ENCODE assay signal across 8 cellular contexts in the genomic region with DNA sequence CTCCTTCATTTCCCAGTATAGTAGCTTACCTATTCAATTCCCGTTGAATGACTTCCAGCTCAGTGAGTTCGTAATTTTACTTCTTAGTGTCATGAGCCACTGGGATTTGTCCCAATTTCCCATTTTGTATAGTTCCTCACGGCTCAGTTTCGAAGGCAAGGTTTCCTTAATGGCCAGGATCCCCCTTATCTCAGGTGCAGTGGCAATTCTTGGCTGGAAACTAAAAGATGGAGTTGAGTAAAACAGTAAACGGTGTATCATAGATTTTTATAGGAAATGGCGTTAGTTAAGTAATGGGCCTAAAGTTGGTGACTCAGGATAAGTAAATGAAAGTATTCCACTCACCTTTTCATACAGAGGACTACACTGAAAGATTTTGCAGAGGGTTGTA. TPM values are rescaled to one million over a fixed set of nuclear protein-coding genes. Genes with fewer than 3 reads are reported as not detected.
A peak's percentile ranks its signal among the peaks of the same experiment; 100 is the strongest.
DNase-seq lines count a peak whose midpoint lies in the region; ATAC-seq, FAIRE-seq and TF ChIP-seq lines count a peak whose summit lies in the region.

No MANE protein-coding gene starts in this region.

- intact Hi-C loops in right lobe of liver (cut with DNase I), result no loop called here

- H3K4me1 Mint-ChIP-seq in activated T-cell treated with anti-CD3 and anti-CD28 coated beads, Interleukin-2, amount 50 U/mL, for 4 hours (ENCODE audit: low read depth), result peaks cover 57% of the 10 kb centered on the region
- H3K4me1 Mint-ChIP-seq in astrocyte (ENCODE audit: low read depth, unreplicated experiment), result peaks cover 27% of the 10 kb centered on the region

- peak overlapping the region; percentile 94 for H3K27ac Mint-ChIP-seq in astrocyte (ENCODE audit: unreplicated experiment)

- H2AFZ ChIP-seq in astrocyte (ENCODE audit: low read depth, low read length), result peak overlapping the region; percentile 11

- no peaks in the 10 kb centered on the region for H3K9me3 Mint-ChIP-seq in activated T-cell treated with anti-CD3 and anti-CD28 coated beads, Interleukin-2, amount 50 U/mL, for 4 hours
- H3K9me3 Mint-ChIP-seq in astrocyte (ENCODE audit: unreplicated experiment), result no peaks in the 10 kb centered on the region

- H3K79me2 ChIP-seq in astrocyte (ENCODE audit: insufficient read depth, low read length), result peaks cover 14% of the 10 kb centered on the region

- peaks cover 28% of the 10 kb centered on the region for H3K36me3 Mint-ChIP-seq in activated T-cell treated with anti-CD3 and anti-CD28 coated beads, Interleukin-2, amount 50 U/mL, for 4 hours (ENCODE audit: insufficient read depth)
- H3K36me3 Mint-ChIP-seq in astrocyte (ENCODE audit: low read depth, unreplicated experiment), result peaks cover 13% of the 10 kb centered on the region

- no peaks in the 10 kb centered on the region for H3K27me3 Mint-ChIP-seq in activated T-cell treated with anti-CD3 and anti-CD28 coated beads, Interleukin-2, amount 50 U/mL, for 4 hours (ENCODE audit: low read depth)
- H3K27me3 Mint-ChIP-seq in astrocyte (ENCODE audit: low read depth, unreplicated experiment), result no peaks in the 10 kb centered on the region

- TF ChIP-seq POLR2A in right lobe of liver (IDR thresholded peaks at IDR 0.05) (no peak), tibial nerve (IDR thresholded peaks at IDR 0.05) (no peak)

- peaks cover 31% of the 10 kb centered on the region for H3K4me1 ChIP-seq in astrocyte (ENCODE audit: insufficient read depth, low read length)
- H3K4me1 ChIP-seq in right lobe of liver, result peaks cover 0 to 18% (median 4%) of the 10 kb centered on the region in 4 donors
- H3K4me1 ChIP-seq in tibial nerve, result peaks cover 0 to 43% (median 20%) of the 10 kb centered on the region in 4 donors

- H3K36me3 ChIP-seq in astrocyte (ENCODE audit: insufficient read depth, low read length) (peaks cover 21% of the 10 kb centered on the region), right lobe of liver (peaks cover 0 to 20% (median 11%) of the 10 kb centered on the region in 4 donors), tibial nerve (peaks cover 1 to 26% (median 10%) of the 10 kb centered on the region in 3 donors)

- peak overlapping the region; percentile 90 for H3K9ac ChIP-seq in astrocyte (ENCODE audit: low read length)

- H3K27ac ChIP-seq in astrocyte (ENCODE audit: low read depth, low read length), result peak overlapping the region; percentile 65
- H3K27ac ChIP-seq in right lobe of liver, result peak overlapping the region in 2 of 3 donors; percentile 59 to 61
- peak overlapping the region; percentile 2 to 85 (median 79) for H3K27ac ChIP-seq in tibial nerve

- no peak for TF ChIP-seq EP300 in tibial nerve (IDR thresholded peaks at IDR 0.05)

- peak overlapping the region; percentile 94 for H3K4me2 ChIP-seq in astrocyte (ENCODE audit: low read length)

- no peak for FAIRE-seq in astrocyte (lab: Jason Lieb, UNC)

- DNase-seq in activated T-cell treated with anti-CD3 and anti-CD28 coated beads, Interleukin-2, amount 50 U/mL, for 4 hours, result no peak
- no peak for DNase-seq in activated T-cell treated with anti-CD3 and anti-CD28 coated beads, Interleukin-2, amount 50 U/mL, for 1 hour
- DNase-seq in astrocyte (ENCODE audit: low read depth), result no peak
- no peak for DNase-seq in right lobe of liver
- DNase-seq in tibial nerve (ENCODE audit: low spot score in 2 of 2), result no peak
- DNase-seq in NCI-H82 treated with DMSO at 0.1 percent for 48 hours (lab: John Stamatoyannopoulos, UW; ENCODE audit: unreplicated experiment), result no peak
- no peak for DNase-seq in iPS-NIHi7 (ENCODE audit: extremely low spot score)
- no peak for DNase-seq in cerebellum (ENCODE audit: low spot score)

- H3K4me3 ChIP-seq in astrocyte (ENCODE audit: insufficient read depth, low read depth, low read length), result peak overlapping the region; percentile 90
- H3K4me3 ChIP-seq in right lobe of liver, result peak overlapping the region; percentile 71 to 96 (median 96)
- H3K4me3 ChIP-seq in tibial nerve, result peak overlapping the region; percentile 70 to 92 (median 78)

- H3K4me3 Mint-ChIP-seq in activated T-cell treated with anti-CD3 and anti-CD28 coated beads, Interleukin-2, amount 50 U/mL, for 4 hours, result peak overlapping the region; percentile 89
- peak overlapping the region; percentile 89 for H3K4me3 Mint-ChIP-seq in astrocyte (ENCODE audit: unreplicated experiment)

- H3K9me3 ChIP-seq in astrocyte (ENCODE audit: insufficient read depth, low read depth, low read length) (no peaks in the 10 kb centered on the region), right lobe of liver (no peaks in the 10 kb centered on the region), tibial nerve (no peaks in the 10 kb centered on the region)

- WGBS in right lobe of liver (ENCODE audit: insufficient coverage, low coverage, low lambda C conversion rate, missing lambda C conversion rate), result 51% methylated on average over 6 of the region's 6 CpGs
- 49 to 50% methylated on average over 6 of the region's 6 CpGs for WGBS in tibial nerve, 2 donors

- no peak for ATAC-seq in activated T-cell treated with anti-CD3 and anti-CD28 coated beads, Interleukin-2, amount 50 U/mL, for 4 hours
- no peak for ATAC-seq in right lobe of liver

- H3K27me3 ChIP-seq in astrocyte (ENCODE audit: insufficient read depth, low read length) (no peaks in the 10 kb centered on the region), right lobe of liver (no peaks in the 10 kb centered on the region), tibial nerve (no peaks in the 10 kb centered on the region)

- peaks cover 30% of the 10 kb centered on the region for H4K20me1 ChIP-seq in astrocyte (ENCODE audit: insufficient read depth, low read length)

- TF ChIP-seq CTCF in astrocyte (IDR thresholded peaks at IDR 0.05; ENCODE audit: insufficient read depth, low read depth, low read length) (no peak), right lobe of liver (IDR thresholded peaks at IDR 0.05) (no peak), tibial nerve (IDR thresholded peaks at IDR 0.05) (no peak)

RNA-seq across cellular contexts. Expression of gene LMLN, which starts 0.5 kb away (rescaled TPM):
- total RNA-seq in activated T-cell treated with anti-CD3 and anti-CD28 coated beads, Interleukin-2, amount 50 U/mL, for 4 hours, result 1 to 10 TPM; 3.8 to 5.4 (median 4.1) TPM
- 6.5 and 6.7 TPM in 2 replicates for total RNA-seq in astrocyte
- 1 to 10 TPM; 1.5 to 3.2 (median 2.4) TPM for total RNA-seq in right lobe of liver
- total RNA-seq in tibial nerve, result 1 to 10 TPM; 5.7 to 9.0 (median 7.1) TPM
- total RNA-seq in cerebellum, result 15.3 TPM

RNA-seq across cellular contexts. Expression of gene RPL35A, which starts 9.5 kb away (rescaled TPM):
- total RNA-seq in activated T-cell treated with anti-CD3 and anti-CD28 coated beads, Interleukin-2, amount 50 U/mL, for 4 hours, result 1,000 to 10,000 TPM; 1,441 to 1,606 (median 1,571) TPM
- 1,013 and 1,031 TPM in 2 replicates for total RNA-seq in astrocyte
- total RNA-seq in right lobe of liver, result 100 to 1,000 TPM; 234 to 275 (median 255) TPM
- total RNA-seq in tibial nerve, result 100 to 1,000 TPM; 250 to 531 (median 413) TPM
- 379 TPM for total RNA-seq in cerebellum
